29 cellular contexts compared by ENCODE assay signal in genomic region chr19:47848425-47848824, GRCh38. TPM values are rescaled to one million over a fixed set of nuclear protein-coding genes. Genes with fewer than 3 reads are reported as not detected.
A peak's percentile ranks its signal among the peaks of the same experiment; 100 is the strongest.
DNase-seq lines count a peak whose midpoint lies in the region; ATAC-seq and TF ChIP-seq lines count a peak whose summit lies in the region.
"Had no signal": no experiment of that assay in that cellular context is flagged by ENCODE, and none has a peak within 500 bp of the region (broad histone marks: within the 10 kb centered on the region; RNA-seq: fewer than 3 reads in every experiment).

No MANE protein-coding gene starts in this region.

- peaks cover 24% of the 10 kb centered on the region for H3K4me1 Mint-ChIP-seq in nephron progenitor cell

- H3K9me3 ChIP-seq in ES-I3 (ENCODE audit: control insufficient read depth, insufficient read depth, low read length) (no peaks in the 10 kb centered on the region), HUES6 (ENCODE audit: control insufficient read depth, insufficient read depth, low read depth, low read length) (no peaks in the 10 kb centered on the region), hepatocyte (ENCODE audit: low read depth) (no peaks in the 10 kb centered on the region), suprapubic skin (no peaks in the 10 kb centered on the region)
- H3K9me3 ChIP-seq: BLaER1 treated with 17β-estradiol and CSF1 and Interleukin-3, amounts not matched to agents 10 nM and 100 nM; body of pancreas; heart right ventricle; mucosa of descending colon; neutrophil had no signal

- H3K27ac Mint-ChIP-seq in nephron progenitor cell = no peak overlapping the region
- H3K27ac Mint-ChIP-seq: HFFc6 had no signal

- DNase-seq in hepatocyte (ENCODE audit: low spot score) = no peak
- DNase-seq in nephron progenitor cell = no peak
- no peak for DNase-seq in suprapubic skin (ENCODE audit: low spot score in 2 of 2)
- DNase-seq in NCI-H526 (lab: John Stamatoyannopoulos, UW) = no peak
- DNase-seq: COR-L47, DMS79, HFFc6, KG1, MM.1S, NCI-H1417 treated with DMSO at 0.1 percent for 48 hours, NCI-H510A had no signal

- H2AFZ ChIP-seq in hepatocyte = peak overlapping the region; percentile 68

- WGBS in hepatocyte (ENCODE audit: low lambda C conversion rate, missing lambda C conversion rate) = 47% methylated on average over 10 of the region's 10 CpGs
- WGBS in suprapubic skin = 54% methylated on average over 10 of the region's 10 CpGs

- H3K4me1 ChIP-seq in ES-I3 (ENCODE audit: insufficient read depth, low read length) (peaks cover 6% of the 10 kb centered on the region; the same call in 1 of the 2 replicates), HUES6 (ENCODE audit: control insufficient read depth, insufficient read depth, low read length) (peaks cover 15% of the 10 kb centered on the region), hepatocyte (ENCODE audit: insufficient read depth) (peaks cover 8% of the 10 kb centered on the region), suprapubic skin (no peaks in the 10 kb centered on the region)
- H3K4me1 ChIP-seq: heart right ventricle had no signal

- TF ChIP-seq CTCF in hepatocyte (IDR thresholded peaks at IDR 0.05; ENCODE audit: poor library complexity) (no peak), nephron progenitor cell (IDR thresholded peaks at IDR 0.05) (no peak), suprapubic skin (IDR thresholded peaks at IDR 0.05) (no peak)

- H3K36me3 Mint-ChIP-seq in nephron progenitor cell (ENCODE audit: low read depth) = no peaks in the 10 kb centered on the region

- no peaks in the 10 kb centered on the region for H4K20me1 ChIP-seq in hepatocyte (ENCODE audit: insufficient read depth, poor library complexity, severe bottlenecking)
- H4K20me1 ChIP-seq: BLaER1 treated with 17β-estradiol and CSF1 and Interleukin-3, amounts not matched to agents 10 nM and 100 nM had no signal

- no peak for TF ChIP-seq POLR2A in suprapubic skin (IDR thresholded peaks at IDR 0.05)

- ATAC-seq in HG03039 (IDR thresholded peaks at IDR 0.05; ENCODE audit: unreplicated experiment) = no peak
- ATAC-seq: activated T-cell treated with anti-CD3 and anti-CD28 coated beads, Interleukin-2, amount 50 U/mL, for 4 hours; body of pancreas; heart right ventricle; mucosa of descending colon; Panc1 had no signal

- peak overlapping the region; percentile 23 for H3K4me3 Mint-ChIP-seq in nephron progenitor cell
- H3K4me3 Mint-ChIP-seq: HFFc6 had no signal

- H3K27ac ChIP-seq in HUES6 (ENCODE audit: low read depth, low read length) (no peak overlapping the region), hepatocyte (no peak overlapping the region), suprapubic skin (no peak overlapping the region)
- H3K27ac ChIP-seq: BLaER1 treated with 17β-estradiol and CSF1 and Interleukin-3, amounts not matched to agents 10 nM and 100 nM; body of pancreas; heart right ventricle; neutrophil had no signal

- no peaks in the 10 kb centered on the region for H3K79me2 ChIP-seq in hepatocyte

- no peaks in the 10 kb centered on the region for H3K27me3 ChIP-seq in HUES6 (ENCODE audit: control insufficient read depth, insufficient read depth, low read length)
- peaks cover 7% of the 10 kb centered on the region for H3K27me3 ChIP-seq in hepatocyte
- peaks cover 65% of the 10 kb centered on the region for H3K27me3 ChIP-seq in suprapubic skin
- H3K27me3 ChIP-seq: BLaER1 treated with 17β-estradiol and CSF1 and Interleukin-3, amounts not matched to agents 10 nM and 100 nM had no signal

- peaks cover 50% of the 10 kb centered on the region for H3K27me3 Mint-ChIP-seq in nephron progenitor cell (ENCODE audit: low read depth, poor library complexity)

- H3K9me2 ChIP-seq in hepatocyte (replicated peaks; ENCODE audit: insufficient read depth) = no peaks in the 10 kb centered on the region

- peak overlapping the region; percentile 42; the same call in 1 of the 2 replicates for H3K9ac ChIP-seq in ES-I3 (ENCODE audit: low read depth, low read length)
- peak overlapping the region; percentile 63 for H3K9ac ChIP-seq in HUES6 (ENCODE audit: low read length)
- H3K9ac ChIP-seq: BLaER1 treated with 17β-estradiol and CSF1 and Interleukin-3, amounts not matched to agents 10 nM and 100 nM had no signal

- H3K9me3 Mint-ChIP-seq in nephron progenitor cell = no peaks in the 10 kb centered on the region
- H3K9me3 Mint-ChIP-seq: activated T-cell treated with anti-CD3 and anti-CD28 coated beads, Interleukin-2, amount 50 U/mL, for 4 hours; HFFc6 had no signal

- H3K36me3 ChIP-seq in ES-I3 (ENCODE audit: insufficient read depth, low read length) = no peaks in the 10 kb centered on the region
- no peaks in the 10 kb centered on the region for H3K36me3 ChIP-seq in HUES6 (ENCODE audit: control insufficient read depth, insufficient read depth, low read length)
- H3K36me3 ChIP-seq in hepatocyte (replicated peaks; ENCODE audit: insufficient read depth, low read depth) = no peaks in the 10 kb centered on the region
- no peaks in the 10 kb centered on the region for H3K36me3 ChIP-seq in suprapubic skin
- H3K36me3 ChIP-seq: BLaER1 treated with 17β-estradiol and CSF1 and Interleukin-3, amounts not matched to agents 10 nM and 100 nM; heart right ventricle; neutrophil had no signal

- no peak for TF ChIP-seq EP300 in suprapubic skin (IDR thresholded peaks at IDR 0.05)

- H3K4me2 ChIP-seq in hepatocyte = peak overlapping the region; percentile 69
- H3K4me2 ChIP-seq: BLaER1 treated with 17β-estradiol and CSF1 and Interleukin-3, amounts not matched to agents 10 nM and 100 nM had no signal

- peak overlapping the region; percentile 54 for H3K4me3 ChIP-seq in HUES6 (ENCODE audit: low read depth, low read length)
- H3K4me3 ChIP-seq in hepatocyte = no peak overlapping the region
- no peak overlapping the region for H3K4me3 ChIP-seq in suprapubic skin
- H3K4me3 ChIP-seq: BLaER1 treated with 17β-estradiol and CSF1 and Interleukin-3, amounts not matched to agents 10 nM and 100 nM; body of pancreas; heart right ventricle; mucosa of descending colon had no signal

RNA-seq across cellular contexts. Expression of gene TPRX2, which starts 10.6 kb away (rescaled TPM):
- not detected in 2 replicates for total RNA-seq in hepatocyte
- not detected in 2 replicates for polyA plus RNA-seq in hepatocyte
- total RNA-seq in suprapubic skin = not detected
- total RNA-seq: activated T-cell treated with anti-CD3 and anti-CD28 coated beads, Interleukin-2, amount 50 U/mL, for 4 hours; body of pancreas; fibroblast of villous mesenchyme; heart right ventricle; HFFc6; liver; mucosa of descending colon; pulmonary artery endothelial cell; skeletal muscle tissue; subcutaneous adipose tissue; ureter had no signal
- polyA plus RNA-seq: adipose tissue, AG04450, heart right ventricle, liver had no signal

RNA-seq across cellular contexts. Expression of gene CRX, which starts 26.7 kb away (rescaled TPM):
- total RNA-seq in hepatocyte (not detected in 2 replicates), suprapubic skin (not detected)
- polyA plus RNA-seq in hepatocyte = 0.09 and 0.15 TPM in 2 replicates
- total RNA-seq: activated T-cell treated with anti-CD3 and anti-CD28 coated beads, Interleukin-2, amount 50 U/mL, for 4 hours; body of pancreas; fibroblast of villous mesenchyme; heart right ventricle; HFFc6; liver; mucosa of descending colon; pulmonary artery endothelial cell; skeletal muscle tissue; subcutaneous adipose tissue; ureter had no signal
- polyA plus RNA-seq: AG04450, heart right ventricle had no signal

RNA-seq across cellular contexts. Expression of gene SULT2A1, which starts 37.7 kb away (rescaled TPM):
- total RNA-seq in hepatocyte (188 and 193 TPM in 2 replicates), suprapubic skin (under 1 TPM in 1 of 4 donors, not detected in 3; 0.32 TPM)
- polyA plus RNA-seq in hepatocyte = 75.7 and 120 TPM in 2 replicates
- total RNA-seq: body of pancreas, fibroblast of villous mesenchyme, heart right ventricle, HFFc6, pulmonary artery endothelial cell, skeletal muscle tissue, subcutaneous adipose tissue had no signal
- polyA plus RNA-seq: AG04450, heart right ventricle had no signal

RNA-seq across cellular contexts. Expression of gene TPRX1, which starts 44.1 kb away (rescaled TPM):
- not detected in 2 replicates for total RNA-seq in hepatocyte
- not detected in 2 replicates for polyA plus RNA-seq in hepatocyte
- total RNA-seq in suprapubic skin = not detected
- total RNA-seq: activated T-cell treated with anti-CD3 and anti-CD28 coated beads, Interleukin-2, amount 50 U/mL, for 4 hours; body of pancreas; fibroblast of villous mesenchyme; heart right ventricle; HFFc6; liver; mucosa of descending colon; pulmonary artery endothelial cell; skeletal muscle tissue; subcutaneous adipose tissue; ureter had no signal
- polyA plus RNA-seq: adipose tissue, AG04450, heart right ventricle, liver had no signal

Comparison
In these comparisons a context has a peak if more than half of its experiments do, and no peak if none do; other contexts are left out.
1. RNA of gene SULT2A1, which starts 37.7 kb away (total RNA-seq): 188 to 193 TPM in hepatocyte; 0.32 TPM in suprapubic skin; every median in the first group is over 100 times any median in the second.